Comparison of ENCODE assay signal across 11 cellular contexts in genomic region chr15:51878446-51879386, GRCh38. TPM values are rescaled to one million over a fixed set of nuclear protein-coding genes. Genes with fewer than 3 reads are reported as not detected.
DNase-seq lines count a peak whose midpoint lies in the region; ATAC-seq and TF ChIP-seq lines count a peak whose summit lies in the region.
"Had no signal": no experiment of that assay in that cellular context is flagged by ENCODE, and none has a peak within 500 bp of the region (broad histone marks: within the 10 kb centered on the region; RNA-seq: fewer than 3 reads in every experiment).

No MANE protein-coding gene starts in this region.

- H3K4me3 Mint-ChIP-seq in CD4-positive, alpha-beta memory T cell = peak overlapping the region in 3 of 8 donors; percentile 32 to 47 (median 33)
- H3K4me3 Mint-ChIP-seq in neural crest cell = no peak overlapping the region

- H3K9me2 ChIP-seq in SK-N-SH = no peaks in the 10 kb centered on the region

- CTCF ChIA-PET in CD4-positive, alpha-beta memory T cell (lab: Charles Lee; ENCODE audit: partially characterized antibody) = interaction anchor here (1.3 kb wide), 1 partner anchor 11 kb away, joined by 6 read pairs; no protein-coding TSS in a partner anchor
- CTCF ChIA-PET in SK-N-SH (lab: Yijun Ruan, JAX) = interaction anchor here (4.6 kb wide), 1 partner anchor 10 kb away, joined by 30 read pairs; no protein-coding TSS in a partner anchor

- H3K4me3 ChIP-seq in CD4-positive, alpha-beta memory T cell (ENCODE audit: low read length in 2 of 2) = no peak overlapping the region
- no peak overlapping the region for H3K4me3 ChIP-seq in SK-N-SH (ENCODE audit: low read depth in 2 of 2, low read length in 1 of 2)

- WGBS in SK-N-SH (ENCODE audit: low lambda C conversion rate) = 9% methylated on average over 1 of the region's 1 CpG

- H3K27me3 Mint-ChIP-seq in CD4-positive, alpha-beta memory T cell = no peaks in the 10 kb centered on the region
- no peaks in the 10 kb centered on the region for H3K27me3 Mint-ChIP-seq in neural crest cell (ENCODE audit: low read depth)

- TF ChIP-seq CTCF in SK-N-SH (IDR thresholded peaks at IDR 0.05) (no peak), neural crest cell (conservative IDR thresholded peaks at IDR 0.05) (no peak)

- H3K9ac ChIP-seq in SK-N-SH = peak overlapping the region; percentile 51; the same call in 1 of the 2 replicates

- intact Hi-C loops in CD4-positive, alpha-beta memory T cell (cut with micrococcal nuclease) = loop anchor here (5.0 kb wide), 1 partner anchor 46 kb away; no protein-coding TSS in a partner anchor

- no peaks in the 10 kb centered on the region for H3K27me3 ChIP-seq in CD4-positive, alpha-beta memory T cell (ENCODE audit: insufficient read depth, low read length)
- H3K27me3 ChIP-seq in SK-N-SH (ENCODE audit: insufficient read depth) = no peaks in the 10 kb centered on the region

- peak overlapping the region; percentile 30 for H3K4me2 ChIP-seq in SK-N-SH

- no peak; a peak in 2 of 4 replicates for TF ChIP-seq EP300 in SK-N-SH (IDR thresholded peaks at IDR 0.05; ENCODE audit: borderline replicate concordance in 1 of 2, low read depth in 1 of 2, low read length in 1 of 2)

- no peaks in the 10 kb centered on the region for H3K9me3 ChIP-seq in CD4-positive, alpha-beta memory T cell (ENCODE audit: control insufficient read depth in 1 of 2, low read length in 2 of 2)
- H3K9me3 ChIP-seq in SK-N-SH = no peaks in the 10 kb centered on the region

- H4K20me1 ChIP-seq in SK-N-SH (ENCODE audit: insufficient read depth) = peaks cover 12% of the 10 kb centered on the region; the same call in 1 of the 2 replicates

- H3K79me2 ChIP-seq in SK-N-SH (ENCODE audit: insufficient read depth) = peaks cover 71% of the 10 kb centered on the region

- H3K27ac ChIP-seq in CD4-positive, alpha-beta memory T cell (ENCODE audit: low read depth, low read length) = no peak overlapping the region
- H3K27ac ChIP-seq in SK-N-SH (ENCODE audit: low read depth in 2 of 2, low read length in 1 of 2) = peak overlapping the region; percentile 67 to 93

- peaks cover 24 to 45% (median 28%) of the 10 kb centered on the region in 4 donors for H3K4me1 Mint-ChIP-seq in CD4-positive, alpha-beta memory T cell
- H3K4me1 Mint-ChIP-seq in neural crest cell = peaks cover 2% of the 10 kb centered on the region

- peaks cover 18 to 39% of the 10 kb centered on the region in 2 donors for H3K36me3 Mint-ChIP-seq in CD4-positive, alpha-beta memory T cell
- peaks cover 7% of the 10 kb centered on the region for H3K36me3 Mint-ChIP-seq in neural crest cell (ENCODE audit: low read depth)

- peak in 3 of 5 donors; percentile 22 to 55 (median 29) for DNase-seq in CD4-positive, alpha-beta memory T cell
- no peak for DNase-seq in SK-N-SH
- peak; percentile 67 for DNase-seq in fibroblast of peridontal ligament (ENCODE audit: extremely low read depth)
- no peak for DNase-seq in neural crest cell (ENCODE audit: low read depth, low spot score)
- DNase-seq in DMS153 treated with DMSO at 0.1 percent for 48 hours (lab: John Stamatoyannopoulos, UW; ENCODE audit: unreplicated experiment) = no peak
- DNase-seq in activated CD8-positive, alpha-beta memory T cell treated with anti-CD3 and anti-CD28 coated beads, Interleukin-2, amount 50 U/mL, for 48 hours = no peak
- DNase-seq: activated CD4-positive, alpha-beta T cell treated with anti-CD3 and anti-CD28 coated beads for 48 hours; foreskin melanocyte; H7 had no signal

- H3K36me3 ChIP-seq in CD4-positive, alpha-beta memory T cell (ENCODE audit: insufficient read depth, low read length) = no peaks in the 10 kb centered on the region
- H3K36me3 ChIP-seq in SK-N-SH (replicated peaks in 1 of 2; ENCODE audit: control insufficient read depth in 1 of 2, insufficient read depth in 2 of 2, low read length in 1 of 2) = peaks cover 0 to 9% of the 10 kb centered on the region in 2 experiments

- POLR2A ChIA-PET in CD4-positive, alpha-beta memory T cell (lab: Charles Lee; ENCODE audit: partially characterized antibody) = interaction anchor here (1.2 kb wide), 1 partner anchor 17 kb away, joined by 3 read pairs; no protein-coding TSS in a partner anchor
- POLR2A ChIA-PET in SK-N-SH (lab: Yijun Ruan, JAX) = no interaction called here

- peak overlapping the region; percentile 38 to 87 (median 81) for H3K27ac Mint-ChIP-seq in CD4-positive, alpha-beta memory T cell
- peak overlapping the region; percentile 67 for H3K27ac Mint-ChIP-seq in neural crest cell (ENCODE audit: unreplicated experiment)

- H2AFZ ChIP-seq in SK-N-SH (ENCODE audit: low read depth) = no peak overlapping the region

- peaks cover 54% of the 10 kb centered on the region for H3F3A ChIP-seq in SK-N-SH (replicated peaks; ENCODE audit: insufficient read depth)

- TF ChIP-seq RAD21 in SK-N-SH (IDR thresholded peaks at IDR 0.05; ENCODE audit: low read length) = no peak

- H3K4me1 ChIP-seq in CD4-positive, alpha-beta memory T cell (ENCODE audit: insufficient read depth, low read length) = peaks cover 16% of the 10 kb centered on the region
- peaks cover 9 to 55% of the 10 kb centered on the region in 2 experiments; a peak in 3 of 4 replicates for H3K4me1 ChIP-seq in SK-N-SH (ENCODE audit: control insufficient read depth in 1 of 2, insufficient read depth in 2 of 2, low read depth in 1 of 2, low read length in 1 of 2)

- H3K9me3 Mint-ChIP-seq in CD4-positive, alpha-beta memory T cell = no peaks in the 10 kb centered on the region
- no peaks in the 10 kb centered on the region for H3K9me3 Mint-ChIP-seq in neural crest cell

- ATAC-seq in GM18909 (IDR thresholded peaks at IDR 0.05; ENCODE audit: poor library complexity, unreplicated experiment) (no peak), GM21737 (IDR thresholded peaks at IDR 0.05; ENCODE audit: unreplicated experiment) (no peak)

TF ChIP-seq in SK-N-SH, 30 proteins besides CTCF, POLR2A, EP300 and RAD21 (continues in another document):
- no peak for TF ChIP-seq RCOR1 (IDR thresholded peaks at IDR 0.05; ENCODE audit: low read length)
- TF ChIP-seq TAF1 (IDR thresholded peaks at IDR 0.05; ENCODE audit: borderline replicate concordance, low read depth, low read length) = no peak
- no peak for TF ChIP-seq ZBTB33 (IDR thresholded peaks at IDR 0.05; ENCODE audit: borderline replicate concordance, low read depth)
- TF ChIP-seq USF1 (IDR thresholded peaks at IDR 0.05; ENCODE audit: borderline replicate concordance, low read depth) = no peak
- TF ChIP-seq REST (IDR thresholded peaks at IDR 0.05; ENCODE audit: low read depth, low read length) = no peak
- no peak for TF ChIP-seq MAX (IDR thresholded peaks at IDR 0.05; ENCODE audit: low read depth)
- no peak for TF ChIP-seq EZH2phosphoT487 (IDR thresholded peaks at IDR 0.05; ENCODE audit: borderline replicate concordance, low read depth)
- TF ChIP-seq FOXJ3 (CRISPR knock-in tag; IDR thresholded peaks at IDR 0.05) = no peak

RNA-seq across cellular contexts. Expression of gene TMOD3, which starts 49.3 kb away (rescaled TPM):
- total RNA-seq in CD4-positive, alpha-beta memory T cell = 10 to 100 TPM; 53.6 to 59.3 TPM
- polyA plus RNA-seq in CD4-positive, alpha-beta memory T cell = 10 to 100 TPM; 37.8 to 39.2 TPM
- 6.0 and 7.6 TPM in 2 replicates for polyA plus RNA-seq in SK-N-SH (2012; rRNA removed)
- polyA plus RNA-seq in SK-N-SH (2012; cell fraction: cytosol; rRNA removed) = 10.1 and 12.7 TPM in 2 replicates
- 3.8 and 7.2 TPM in 2 replicates for polyA plus RNA-seq in SK-N-SH (2012; cell fraction: nucleus; rRNA removed)
- 29.3 and 29.8 TPM in 2 replicates for total RNA-seq in neural crest cell

Comparison
In these comparisons a context has a peak if more than half of its experiments do, and no peak if none do; other contexts are left out.
1. DNase-seq: peak in CD4-positive, alpha-beta memory T cell (3 of 5) and fibroblast of peridontal ligament (single experiment); none in SK-N-SH (single experiment), neural crest cell (single experiment), DMS153 treated with DMSO at 0.1 percent for 48 hours (single experiment) and activated CD8-positive, alpha-beta memory T cell treated with anti-CD3 and anti-CD28 coated beads, Interleukin-2, amount 50 U/mL, for 48 hours (single experiment).